In genomic region chr18:61551586-61551985, GRCh38 we compare ENCODE assay signal across 8 cellular contexts.
A peak's percentile ranks its signal among the peaks of the same experiment; 100 is the strongest.
DNase-seq lines count a peak whose midpoint lies in the region; TF ChIP-seq lines count a peak whose summit lies in the region.

No MANE protein-coding gene starts in this region.

- WGBS in H9 (ENCODE audit: extremely low coverage, insufficient read length, low lambda C conversion rate), result no CpG with 5 or more reads among the region's 5 CpGs

- H3K56ac ChIP-seq in H9 (ENCODE audit: insufficient read length, low read depth, low read length), result no peak overlapping the region

- H3K27ac ChIP-seq in H9 (ENCODE audit: insufficient read length, low read depth, low read length) (no peak overlapping the region), neural cell (ENCODE audit: low read length) (no peak overlapping the region)

- no peaks in the 10 kb centered on the region; the same call in 1 of the 2 replicates for H3K27me3 Mint-ChIP-seq in H9 (ENCODE audit: low read depth)

- H3K9me3 ChIP-seq in H9 (ENCODE audit: control insufficient read depth, low read depth, low read length), result no peaks in the 10 kb centered on the region
- H3K9me3 ChIP-seq in neural cell (ENCODE audit: low read length), result no peaks in the 10 kb centered on the region

- no peak overlapping the region for H3K18ac ChIP-seq in H9 (ENCODE audit: insufficient read length, low read depth, low read length)

- H3K4me2 ChIP-seq in H9 (ENCODE audit: insufficient read depth, insufficient read length, low read length), result no peak overlapping the region
- no peak overlapping the region for H3K4me2 ChIP-seq in neural cell (ENCODE audit: low read length)

- in situ Hi-C loops in SK-MEL-5 (cut with HindIII; ENCODE audit: low pct_unique_long_range_greater_than_20kb, low sequenced_read_pairs), result no loop called here

- H3K27me3 ChIP-seq in H9 (ENCODE audit: insufficient read depth, low read length) (no peaks in the 10 kb centered on the region), neural cell (ENCODE audit: insufficient read depth, low read depth, low read length) (no peaks in the 10 kb centered on the region)

- no peaks in the 10 kb centered on the region for H3K4me1 ChIP-seq in H9 (ENCODE audit: insufficient read depth, low read length)

- H3K79me1 ChIP-seq in H9 (ENCODE audit: insufficient read depth, low read depth, low read length, poor library complexity, severe bottlenecking), result no peaks in the 10 kb centered on the region

- H2BK15ac ChIP-seq in H9 (ENCODE audit: low read depth, low read length), result no peak overlapping the region

- no peaks in the 10 kb centered on the region for H3F3A ChIP-seq in neural cell (ENCODE audit: insufficient read depth, low read length, poor library complexity, severe bottlenecking)

- H2BK120ac ChIP-seq in H9 (ENCODE audit: low read depth, low read length, poor library complexity, severe bottlenecking), result no peak overlapping the region

- H3K36me3 Mint-ChIP-seq in H9 (ENCODE audit: insufficient read depth in 1 of 3, low read depth in 3 of 3), result no peaks in the 10 kb centered on the region

- H3K9me3 Mint-ChIP-seq in H9, result no peaks in the 10 kb centered on the region

- H4K91ac ChIP-seq in H9 (ENCODE audit: insufficient read length, low read depth, low read length), result no peak overlapping the region

- H3K27ac Mint-ChIP-seq in H9, result no peak overlapping the region

- H4K8ac ChIP-seq in H9 (replicated peaks; ENCODE audit: insufficient read length, low read depth, low read length), result no peak overlapping the region

- H3K79me2 ChIP-seq in H9 (ENCODE audit: insufficient read depth, low read length), result no peaks in the 10 kb centered on the region
- H3K79me2 ChIP-seq in neural cell (replicated peaks; ENCODE audit: insufficient read depth, low read length), result no peaks in the 10 kb centered on the region

- H2AFZ ChIP-seq in H9 (ENCODE audit: low read length) (no peak overlapping the region), neural cell (ENCODE audit: low read depth, low read length) (no peak overlapping the region)

- H2BK20ac ChIP-seq in H9 (ENCODE audit: low read depth, low read length, poor library complexity, severe bottlenecking), result no peak overlapping the region

- H3K4me3 Mint-ChIP-seq in H9, result no peak overlapping the region

- no peak overlapping the region for H4K5ac ChIP-seq in H9 (ENCODE audit: insufficient read length, low read depth, low read length)

- H3K4me3 ChIP-seq in neural cell (ENCODE audit: low read length), result no peak overlapping the region

- TF ChIP-seq EP300 in neural cell (conservative IDR thresholded peaks at IDR 0.05; ENCODE audit: poor library complexity, severe bottlenecking), result no peak

- H4K20me1 ChIP-seq in H9 (ENCODE audit: control insufficient read depth, insufficient read depth, insufficient read length), result no peaks in the 10 kb centered on the region
- H4K20me1 ChIP-seq in neural cell (ENCODE audit: insufficient read depth), result no peaks in the 10 kb centered on the region

- H3K9me2 ChIP-seq in neural cell (ENCODE audit: insufficient read depth, low read length), result no peaks in the 10 kb centered on the region

- TF ChIP-seq RAD21 in neural cell (conservative IDR thresholded peaks at IDR 0.05), result peak; percentile 79

- H3K4ac ChIP-seq in H9 (ENCODE audit: low read depth, low read length), result no peak overlapping the region

- H3K9ac ChIP-seq in H9 (ENCODE audit: extremely low read depth, insufficient read length, low read length) (no peak overlapping the region), neural cell (ENCODE audit: low read length) (no peak overlapping the region)

- no peaks in the 10 kb centered on the region for H3K23me2 ChIP-seq in H9 (ENCODE audit: insufficient read length, low read depth, low read length, poor library complexity, severe bottlenecking)

- peak; percentile 83 for TF ChIP-seq CTCF in H9 (conservative IDR thresholded peaks at IDR 0.05)
- TF ChIP-seq CTCF in neural cell (IDR thresholded peaks at IDR 0.05; ENCODE audit: poor library complexity, severe bottlenecking), result peak; percentile 80

- H2AK5ac ChIP-seq in H9 (ENCODE audit: insufficient read length, low read length), result no peak overlapping the region

- H3K23ac ChIP-seq in H9 (ENCODE audit: insufficient read length, low read depth, low read length), result no peak overlapping the region

- no peak overlapping the region for H2BK5ac ChIP-seq in H9 (ENCODE audit: insufficient read length, low read length)

- no peak overlapping the region for H2BK12ac ChIP-seq in H9 (ENCODE audit: insufficient read length, low read depth, low read length)

- H3T11ph ChIP-seq in H9 (ENCODE audit: low read length), result no peak overlapping the region

- no peak overlapping the region for H3K14ac ChIP-seq in H9 (ENCODE audit: insufficient read depth, low read length)

- H3K36me3 ChIP-seq in neural cell (ENCODE audit: insufficient read depth, low read length), result no peaks in the 10 kb centered on the region

- peak; percentile 40 for DNase-seq in stimulated activated CD4-positive, alpha-beta T cell treated with anti-CD3 and anti-CD28 coated beads, Interleukin-4, amount 100 ng/mL, for 24 hours
- no peak for DNase-seq in stimulated activated CD4-positive, alpha-beta T cell treated with anti-CD3 and anti-CD28 coated beads, Interleukin-4, amount 100 ng/mL, for 4 hours
- DNase-seq in H9 (peak; percentile 49), MV-4-11 (lab: John Stamatoyannopoulos, UW) (peak; percentile 52), SK-MEL-5 (ENCODE audit: low read depth, low spot score) (peak; percentile 79), fibroblast of gingiva (ENCODE audit: low read depth) (peak; percentile 81)
- no peak for DNase-seq in activated CD8-positive, alpha-beta memory T cell treated with anti-CD3 and anti-CD28 coated beads, Interleukin-2, amount 50 U/mL, for 48 hours

- no peaks in the 10 kb centered on the region for H3K4me1 Mint-ChIP-seq in H9

TF ChIP-seq in neural cell, 6 proteins besides CTCF, POLR2A, EP300 and RAD21:
- TF ChIP-seq EZH2 (IDR thresholded peaks at IDR 0.05; ENCODE audit: borderline replicate concordance, insufficient read depth, low read length, poor library complexity, severe bottlenecking) (no peak), POLR2AphosphoS5 (IDR thresholded peaks at IDR 0.05) (no peak), TAF1 (IDR thresholded peaks at IDR 0.05; ENCODE audit: low read depth) (no peak), SMC3 (conservative IDR thresholded peaks at IDR 0.05; ENCODE audit: poor library complexity) (peak; percentile 88), MXI1 (conservative IDR thresholded peaks at IDR 0.05; ENCODE audit: poor library complexity, severe bottlenecking) (no peak)

Comparison
In these comparisons a context has a peak if more than half of its experiments do, and no peak if none do; other contexts are left out.
1. DNase-seq: peak in stimulated activated CD4-positive, alpha-beta T cell treated with anti-CD3 and anti-CD28 coated beads, Interleukin-4, amount 100 ng/mL, for 24 hours (single experiment), H9 (single experiment), MV-4-11 (single experiment), SK-MEL-5 (single experiment) and fibroblast of gingiva (single experiment); none in stimulated activated CD4-positive, alpha-beta T cell treated with anti-CD3 and anti-CD28 coated beads, Interleukin-4, amount 100 ng/mL, for 4 hours (0 of 2) and activated CD8-positive, alpha-beta memory T cell treated with anti-CD3 and anti-CD28 coated beads, Interleukin-2, amount 50 U/mL, for 48 hours (single experiment).